21 cellular contexts compared by ENCODE assay signal in the genomic region with DNA sequence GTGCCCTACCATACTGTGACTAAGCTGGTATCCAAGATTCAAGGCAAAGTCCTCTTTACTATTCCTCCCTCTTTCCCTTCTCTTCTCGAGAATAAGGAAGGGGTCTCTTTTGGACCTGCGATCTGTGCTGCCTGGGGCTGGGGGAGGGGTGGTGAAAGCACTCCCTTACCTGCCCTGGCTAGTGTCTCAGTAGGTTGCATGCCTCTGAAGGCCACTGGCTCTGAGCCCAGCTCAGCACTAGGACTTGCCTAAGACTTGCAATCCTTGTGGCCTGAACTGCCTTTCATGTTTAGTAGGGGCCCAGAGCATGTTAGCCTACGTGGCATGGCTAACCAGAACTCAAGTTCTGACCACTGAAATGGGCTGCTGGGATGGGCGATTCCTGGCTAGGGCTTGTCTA. TPM values are rescaled to one million over a fixed set of nuclear protein-coding genes. Genes with fewer than 3 reads are reported as not detected.
DNase-seq lines count a peak whose midpoint lies in the region; ATAC-seq, FAIRE-seq and TF ChIP-seq lines count a peak whose summit lies in the region.
"Had no signal": no experiment of that assay in that cellular context is flagged by ENCODE, and none has a peak within 500 bp of the region (broad histone marks: within the 10 kb centered on the region; RNA-seq: fewer than 3 reads in every experiment).

No MANE protein-coding gene starts in this region.

- no peak overlapping the region for H3K14ac ChIP-seq in H1 (ENCODE audit: insufficient read length)

- TF ChIP-seq RAD21 in H1 (IDR thresholded peaks at IDR 0.05 in 1 of 2, conservative IDR thresholded peaks at IDR 0.05 in 1 of 2; ENCODE audit: low read depth in 2 of 2, low read length in 2 of 2) = no peak

- no peaks in the 10 kb centered on the region for H3K79me1 ChIP-seq in H1 (ENCODE audit: low read depth, low read length)
- no peaks in the 10 kb centered on the region for H3K79me1 ChIP-seq in mesendoderm (ENCODE audit: low read length)

- no peak overlapping the region for H2BK12ac ChIP-seq in H1 (ENCODE audit: low read depth, low read length)

- no peaks in the 10 kb centered on the region for H4K20me1 ChIP-seq in H1 (replicated peaks in 1 of 2; ENCODE audit: control insufficient read depth in 1 of 2, insufficient read depth in 2 of 2, low read length in 2 of 2)

- CTCF ChIA-PET in activated CD4-positive, alpha-beta T cell treated with anti-CD3 and anti-CD28 coated beads, Interleukin-2, amount 10 ng/mL, durations not matched to agents 7 days and 5 days (lab: Charles Lee) = interaction anchor here (1.1 kb wide), 1 partner anchor 13 kb away, joined by 4 read pairs; the partner anchor contains the start of gene REXO2
- CTCF ChIA-PET in WTC11 (lab: Charles Lee) (no interaction called here), H1 (lab: Charles Lee; ENCODE audit: partially characterized antibody) (interaction anchor here (1.1 to 1.2 kb wide), 3 partner anchors 9 to 165 kb away, joined by 3 to 6 read pairs (median 4); no protein-coding TSS in a partner anchor)

- H4K5ac ChIP-seq in H1 (ENCODE audit: insufficient read length, low read depth, low read length) (no peak overlapping the region), mesendoderm (ENCODE audit: low read length) (no peak overlapping the region)

- H2AFZ ChIP-seq in H1 (ENCODE audit: low read length) = 0 out of 2 replicates have a peak overlapping the region, but pooled peaks have one; percentile 78
- H2AFZ ChIP-seq: GM23248 had no signal

- ATAC-seq in WTC11 (peak; percentile 78), HG03378 (IDR thresholded peaks at IDR 0.05; ENCODE audit: unreplicated experiment) (no peak), upper lobe of right lung (no peak)
- ATAC-seq: CD8-positive, alpha-beta T cell had no signal

- H4K8ac ChIP-seq in H1 (ENCODE audit: extremely low read depth, insufficient read depth, low read length) (peak overlapping the region; percentile 41; the same call in 1 of the 2 replicates), mesendoderm (ENCODE audit: low read depth, low read length) (no peak overlapping the region)

- H3K4me3 ChIP-seq in H1 (ENCODE audit: extremely low read depth in 1 of 4, insufficient read depth in 2 of 4, low read depth in 3 of 4, low read length in 4 of 4) = no peak overlapping the region
- no peak overlapping the region for H3K4me3 ChIP-seq in mesendoderm (ENCODE audit: low read length)
- no peak overlapping the region for H3K4me3 ChIP-seq in upper lobe of right lung
- H3K4me3 ChIP-seq: GM23248, HAP-1 had no signal

- H3K27ac ChIP-seq in H1 (ENCODE audit: low read depth, low read length) = no peak overlapping the region
- no peak overlapping the region for H3K27ac ChIP-seq in mesendoderm (ENCODE audit: low read depth, low read length)
- H3K27ac ChIP-seq in upper lobe of right lung = no peak overlapping the region
- H3K27ac ChIP-seq: 22Rv1, GM23248, HL-60 had no signal

- H3K9me3 ChIP-seq in H1 (ENCODE audit: insufficient read depth in 2 of 2, low read depth in 1 of 2, low read length in 1 of 2) (no peaks in the 10 kb centered on the region), upper lobe of right lung (no peaks in the 10 kb centered on the region)
- H3K9me3 ChIP-seq: HAP-1 had no signal

- H3K79me2 ChIP-seq in H1 (ENCODE audit: control insufficient read depth in 1 of 2, insufficient read depth in 2 of 2, low read length in 2 of 2) (no peaks in the 10 kb centered on the region), mesendoderm (ENCODE audit: control insufficient read depth, insufficient read depth, low read length) (no peaks in the 10 kb centered on the region)

- no peak overlapping the region for H2BK20ac ChIP-seq in H1 (ENCODE audit: low read length)

- TF ChIP-seq CTCF in WTC11 (IDR thresholded peaks at IDR 0.05) = no peak
- no peak for TF ChIP-seq CTCF in H1 (IDR thresholded peaks at IDR 0.05; ENCODE audit: control extremely low read depth in 1 of 3, insufficient read depth in 1 of 3, low read depth in 1 of 3, low read length in 3 of 3)
- no peak for TF ChIP-seq CTCF in upper lobe of right lung (IDR thresholded peaks at IDR 0.05)

- H3K36me3 Mint-ChIP-seq in activated CD4-positive, alpha-beta T cell treated with anti-CD3 and anti-CD28 coated beads, Interleukin-2, amount 10 ng/mL, durations not matched to agents 24 days and 14 days (ENCODE audit: low read depth) = peaks cover 4% of the 10 kb centered on the region
- H3K36me3 Mint-ChIP-seq in activated CD4-positive, alpha-beta T cell treated with anti-CD3 and anti-CD28 coated beads, Interleukin-2, amount 10 ng/mL, durations not matched to agents 7 days and 5 days (ENCODE audit: low read depth) = peaks cover 4% of the 10 kb centered on the region
- peaks cover 5% of the 10 kb centered on the region for H3K36me3 Mint-ChIP-seq in WTC11

- H2BK5ac ChIP-seq in H1 (ENCODE audit: low read depth, low read length) (peak overlapping the region; percentile 58), mesendoderm (ENCODE audit: low read length) (no peak overlapping the region)

- no peak overlapping the region for H2BK15ac ChIP-seq in H1 (ENCODE audit: low read length)
- H2BK15ac ChIP-seq in mesendoderm (replicated peaks; ENCODE audit: low read depth) = no peak overlapping the region

- H2AK5ac ChIP-seq in H1 (ENCODE audit: low read depth, low read length) (no peak overlapping the region; the same call in 1 of the 2 replicates), mesendoderm (ENCODE audit: low read length) (no peak overlapping the region)

- peak overlapping the region; percentile 80 for H4K91ac ChIP-seq in H1 (replicated peaks; ENCODE audit: insufficient read length, low read length)

- H3K4me2 ChIP-seq in H1 (ENCODE audit: insufficient read depth in 1 of 2, low read depth in 2 of 2, low read length in 2 of 2) (no peak overlapping the region), mesendoderm (ENCODE audit: low read length) (no peak overlapping the region)

- no peak overlapping the region for H3K27ac Mint-ChIP-seq in activated CD4-positive, alpha-beta T cell treated with anti-CD3 and anti-CD28 coated beads, Interleukin-2, amount 10 ng/mL, durations not matched to agents 24 days and 14 days
- no peak overlapping the region for H3K27ac Mint-ChIP-seq in activated CD4-positive, alpha-beta T cell treated with anti-CD3 and anti-CD28 coated beads, Interleukin-2, amount 10 ng/mL, durations not matched to agents 7 days and 5 days
- no peak overlapping the region for H3K27ac Mint-ChIP-seq in WTC11
- H3K27ac Mint-ChIP-seq: CD8-positive, alpha-beta T cell had no signal

- no peak for FAIRE-seq in H1 (lab: Jason Lieb, UNC)
- FAIRE-seq: D721Med, GM12892 had no signal

- H3K4me3 Mint-ChIP-seq in activated CD4-positive, alpha-beta T cell treated with anti-CD3 and anti-CD28 coated beads, Interleukin-2, amount 10 ng/mL, durations not matched to agents 24 days and 14 days = no peak overlapping the region
- no peak overlapping the region for H3K4me3 Mint-ChIP-seq in activated CD4-positive, alpha-beta T cell treated with anti-CD3 and anti-CD28 coated beads, Interleukin-2, amount 10 ng/mL, durations not matched to agents 7 days and 5 days
- no peak overlapping the region for H3K4me3 Mint-ChIP-seq in WTC11
- H3K4me3 Mint-ChIP-seq: CD14-positive monocyte; CD8-positive, alpha-beta T cell had no signal

- H3K4me1 ChIP-seq in H1 (replicated peaks in 1 of 4; ENCODE audit: control insufficient read depth in 3 of 4, insufficient read depth in 4 of 4, low read length in 3 of 4) (peaks cover 0 to 2% (median 0%) of the 10 kb centered on the region in 4 experiments; a peak in 2 of 7 replicates), mesendoderm (ENCODE audit: control insufficient read depth, low read depth, low read length) (no peaks in the 10 kb centered on the region), upper lobe of right lung (no peaks in the 10 kb centered on the region)
- H3K4me1 ChIP-seq: HAP-1 had no signal

- H3K4ac ChIP-seq in H1 (replicated peaks; ENCODE audit: insufficient read length, low read depth, low read length) (no peak overlapping the region), mesendoderm (ENCODE audit: low read depth, low read length) (no peak overlapping the region)

- H3K27me3 ChIP-seq in H1 (replicated peaks in 1 of 4; ENCODE audit: control insufficient read depth in 3 of 4, extremely low read depth in 1 of 4, insufficient read depth in 3 of 4, low read length in 3 of 4) (no peaks in the 10 kb centered on the region), mesendoderm (ENCODE audit: insufficient read depth, low read length, poor library complexity) (no peaks in the 10 kb centered on the region), upper lobe of right lung (no peaks in the 10 kb centered on the region)

- intact Hi-C loops in activated CD4-positive, alpha-beta T cell treated with anti-CD3 and anti-CD28 coated beads, Interleukin-2, amount 10 ng/mL, durations not matched to agents 24 days and 14 days (cut with micrococcal nuclease) = no loop called here
- intact Hi-C loops in upper lobe of right lung (cut with DNase I) = no loop called here

- H3K18ac ChIP-seq in H1 (ENCODE audit: extremely low read depth, low read length) (peak overlapping the region; percentile 5; the same call in 1 of the 2 replicates), mesendoderm (ENCODE audit: low read length) (no peak overlapping the region)

- H3K23ac ChIP-seq in H1 (ENCODE audit: insufficient read length) (no peak overlapping the region), mesendoderm (ENCODE audit: low read length) (no peak overlapping the region)

- no peak overlapping the region for H2BK120ac ChIP-seq in H1 (replicated peaks; ENCODE audit: low read depth, low read length)
- no peak overlapping the region for H2BK120ac ChIP-seq in mesendoderm (ENCODE audit: low read depth, low read length)

- H3K56ac ChIP-seq in H1 (replicated peaks; ENCODE audit: insufficient read length, low read depth, low read length) = no peak overlapping the region
- H3K56ac ChIP-seq in mesendoderm (ENCODE audit: low read length) = peak overlapping the region; percentile 5

- POLR2A ChIA-PET in activated CD4-positive, alpha-beta T cell treated with anti-CD3 and anti-CD28 coated beads, Interleukin-2, amount 10 ng/mL, durations not matched to agents 7 days and 5 days (lab: Charles Lee) = no interaction called here
- POLR2A ChIA-PET in WTC11 (lab: Charles Lee) = no interaction called here
- POLR2A ChIA-PET in H1 (lab: Charles Lee; ENCODE audit: partially characterized antibody) = interaction anchor here (1.1 to 2.6 kb wide), 4 partner anchors 10 to 26 kb away, joined by 3 to 11 read pairs (median 4); partner anchors contain the start of genes C11orf71, RBM7 and REXO2

- no peaks in the 10 kb centered on the region for H3K23me2 ChIP-seq in H1 (ENCODE audit: low read depth, low read length)

- H3K9me3 Mint-ChIP-seq in activated CD4-positive, alpha-beta T cell treated with anti-CD3 and anti-CD28 coated beads, Interleukin-2, amount 10 ng/mL, durations not matched to agents 24 days and 14 days = peaks cover 11% of the 10 kb centered on the region
- peaks cover 3% of the 10 kb centered on the region for H3K9me3 Mint-ChIP-seq in activated CD4-positive, alpha-beta T cell treated with anti-CD3 and anti-CD28 coated beads, Interleukin-2, amount 10 ng/mL, durations not matched to agents 7 days and 5 days
- peaks cover 16% of the 10 kb centered on the region for H3K9me3 Mint-ChIP-seq in WTC11

- H3K27me3 Mint-ChIP-seq in activated CD4-positive, alpha-beta T cell treated with anti-CD3 and anti-CD28 coated beads, Interleukin-2, amount 10 ng/mL, durations not matched to agents 24 days and 14 days = peaks cover 2% of the 10 kb centered on the region
- peaks cover 1% of the 10 kb centered on the region for H3K27me3 Mint-ChIP-seq in activated CD4-positive, alpha-beta T cell treated with anti-CD3 and anti-CD28 coated beads, Interleukin-2, amount 10 ng/mL, durations not matched to agents 7 days and 5 days
- H3K27me3 Mint-ChIP-seq in WTC11 (ENCODE audit: low read depth) = no peaks in the 10 kb centered on the region

- H3K9ac ChIP-seq in H1 (replicated peaks in 1 of 4; ENCODE audit: extremely low read depth in 1 of 4, low read depth in 3 of 4, low read length in 3 of 4) (no peak overlapping the region), mesendoderm (ENCODE audit: low read length) (no peak overlapping the region)
- H3K9ac ChIP-seq: GM23248 had no signal

- TF ChIP-seq POLR2A in H1 (IDR thresholded peaks at IDR 0.05; ENCODE audit: control extremely low read depth in 1 of 2, low read depth in 2 of 2, low read length in 2 of 2) = no peak

- no peak for TF ChIP-seq EP300 in H1 (IDR thresholded peaks at IDR 0.05; ENCODE audit: borderline replicate concordance in 1 of 2, low read depth in 2 of 2, low read length in 2 of 2)

- DNase-seq in activated CD4-positive, alpha-beta T cell treated with anti-CD3 and anti-CD28 coated beads, Interleukin-2, amount 10 ng/mL, durations not matched to agents 24 days and 14 days = peak; percentile 45
- no peak for DNase-seq in activated CD4-positive, alpha-beta T cell treated with anti-CD3 and anti-CD28 coated beads, Interleukin-2, amount 10 ng/mL, durations not matched to agents 7 days and 5 days
- DNase-seq in WTC11 (ENCODE audit: low spot score) (no peak), H1 (ENCODE audit: low read depth in 1 of 2, low spot score in 2 of 2) (no peak), mesendoderm (peak; percentile 5), NCI-H2227 (lab: John Stamatoyannopoulos, UW; ENCODE audit: unreplicated experiment) (no peak), upper lobe of right lung (no peak)
- DNase-seq: CD8-positive, alpha-beta T cell; COR-L47; DMS153; DMS79 treated with DMSO at 0.1 percent for 48 hours; EL; GDM1; GM23248 had no signal

- 89% methylated on average over 4 of the region's 4 CpGs; no CpG with 5 or more reads in 1 of the 2 experiments for WGBS in H1 (ENCODE audit: extremely low coverage in 1 of 2, insufficient coverage in 1 of 2, insufficient read length in 1 of 2, insufficient replicate concordance in 2 of 2, low coverage in 1 of 2, low lambda C conversion rate in 2 of 2, missing lambda C conversion rate in 1 of 2), 2 experiments
- WGBS in mesendoderm (ENCODE audit: extremely low coverage, insufficient coverage, low lambda C conversion rate) = no CpG with 5 or more reads among the region's 4 CpGs

- H3K4me1 Mint-ChIP-seq in activated CD4-positive, alpha-beta T cell treated with anti-CD3 and anti-CD28 coated beads, Interleukin-2, amount 10 ng/mL, durations not matched to agents 24 days and 14 days = peaks cover 8% of the 10 kb centered on the region
- H3K4me1 Mint-ChIP-seq in activated CD4-positive, alpha-beta T cell treated with anti-CD3 and anti-CD28 coated beads, Interleukin-2, amount 10 ng/mL, durations not matched to agents 7 days and 5 days = peaks cover 7% of the 10 kb centered on the region
- peaks cover 20% of the 10 kb centered on the region for H3K4me1 Mint-ChIP-seq in WTC11
- H3K4me1 Mint-ChIP-seq: CD14-positive monocyte had no signal

- H3K36me3 ChIP-seq in H1 (ENCODE audit: control insufficient read depth in 2 of 4, insufficient read depth in 4 of 4, low read length in 3 of 4) = no peaks in the 10 kb centered on the region; a peak in 1 of 8 replicates
- no peaks in the 10 kb centered on the region for H3K36me3 ChIP-seq in mesendoderm (ENCODE audit: control insufficient read depth, insufficient read depth, low read length)
- H3K36me3 ChIP-seq in upper lobe of right lung = no peaks in the 10 kb centered on the region
- H3K36me3 ChIP-seq: HAP-1 had no signal

RNA-seq across cellular contexts. Expression of gene REXO2, which starts 13.0 kb away (rescaled TPM):
- total RNA-seq in activated CD4-positive, alpha-beta T cell treated with anti-CD3 and anti-CD28 coated beads, Interleukin-2, amount 10 ng/mL, durations not matched to agents 24 days and 14 days = 98.6 and 99.5 TPM in 2 replicates
- 10 to 100 TPM; 73.4 to 77.7 TPM for total RNA-seq in activated CD4-positive, alpha-beta T cell treated with anti-CD3 and anti-CD28 coated beads, Interleukin-2, amount 10 ng/mL, durations not matched to agents 7 days and 5 days
- total RNA-seq in WTC11 (2021) (90.2 to 99.1 TPM (median 98.8 TPM) in 3 replicates), upper lobe of right lung (78.4 TPM)
- 109 and 111 TPM in 2 replicates for total RNA-seq in H1 (2021; fragmentation: NEBNext Ultra II Directional; extraction: Animal tissue kit (Norgen Biotek cat#: 25700))
- 95.9 and 114 TPM in 2 replicates for polyA plus RNA-seq in H1 (2011; rRNA removed)
- polyA plus RNA-seq in H1 (2011; cell fraction: cytosol; rRNA removed) = 157 TPM
- polyA plus RNA-seq in H1 (2011; cell fraction: nucleus; rRNA removed) = 57.0 TPM
- 91.7 to 127 TPM (median 105 TPM) in 4 replicates for polyA plus RNA-seq in H1 (2012, experiment 1 of 2)
- 31.3 TPM for polyA plus RNA-seq in H1 (2012, experiment 2 of 2)
- 146 TPM for polyA plus RNA-seq in H1 (2013, experiment 1 of 2)
- polyA plus RNA-seq in H1 (2013, experiment 2 of 2) = 153 TPM
- 26.4 and 38.7 TPM in 2 replicates for polyA minus RNA-seq in H1 (2011; rRNA and poly(A)+ RNA removed)
- polyA minus RNA-seq in H1 (2011; cell fraction: cytosol; rRNA and poly(A)+ RNA removed) = 54.5 TPM
- polyA minus RNA-seq in H1 (2011; cell fraction: nucleus; rRNA and poly(A)+ RNA removed) = 37.9 TPM
- polyA plus RNA-seq in mesendoderm (2013, experiment 1 of 2) = 150 TPM
- polyA plus RNA-seq in mesendoderm (2013, experiment 2 of 2) = 154 TPM

RNA-seq across cellular contexts. Expression of gene RBM7, which starts 25.8 kb away (rescaled TPM):
- total RNA-seq in activated CD4-positive, alpha-beta T cell treated with anti-CD3 and anti-CD28 coated beads, Interleukin-2, amount 10 ng/mL, durations not matched to agents 24 days and 14 days = 40.1 and 42.5 TPM in 2 replicates
- total RNA-seq in activated CD4-positive, alpha-beta T cell treated with anti-CD3 and anti-CD28 coated beads, Interleukin-2, amount 10 ng/mL, durations not matched to agents 7 days and 5 days = 10 to 100 TPM; 34.2 to 49.7 TPM
- total RNA-seq in WTC11 (2021) (36.3 to 42.1 TPM (median 38.1 TPM) in 3 replicates), upper lobe of right lung (30.1 TPM)
- total RNA-seq in H1 (2021; fragmentation: NEBNext Ultra II Directional; extraction: Animal tissue kit (Norgen Biotek cat#: 25700)) = 45.7 and 48.3 TPM in 2 replicates
- 11.1 and 18.0 TPM in 2 replicates for polyA plus RNA-seq in H1 (2011; rRNA removed)
- polyA plus RNA-seq in H1 (2011; cell fraction: cytosol; rRNA removed) = 18.0 TPM
- polyA plus RNA-seq in H1 (2011; cell fraction: nucleus; rRNA removed) = 11.6 TPM
- 32.5 to 47.5 TPM (median 37.4 TPM) in 4 replicates for polyA plus RNA-seq in H1 (2012, experiment 1 of 2)
- polyA plus RNA-seq in H1 (2012, experiment 2 of 2) = 4.5 TPM
- 36.8 TPM for polyA plus RNA-seq in H1 (2013, experiment 1 of 2)
- polyA plus RNA-seq in H1 (2013, experiment 2 of 2) = 37.6 TPM
- polyA minus RNA-seq in H1 (2011; rRNA and poly(A)+ RNA removed) = 76.7 and 127 TPM in 2 replicates
- polyA minus RNA-seq in H1 (2011; cell fraction: cytosol; rRNA and poly(A)+ RNA removed) = 38.1 TPM
- 48.4 TPM for polyA minus RNA-seq in H1 (2011; cell fraction: nucleus; rRNA and poly(A)+ RNA removed)
- polyA plus RNA-seq in mesendoderm (2013, experiment 1 of 2) = 43.9 TPM
- 45.6 TPM for polyA plus RNA-seq in mesendoderm (2013, experiment 2 of 2)

RNA-seq across cellular contexts. Expression of gene C11orf71, which starts 26.0 kb away (rescaled TPM):
- total RNA-seq in activated CD4-positive, alpha-beta T cell treated with anti-CD3 and anti-CD28 coated beads, Interleukin-2, amount 10 ng/mL, durations not matched to agents 24 days and 14 days = 6.4 and 6.8 TPM in 2 replicates
- total RNA-seq in activated CD4-positive, alpha-beta T cell treated with anti-CD3 and anti-CD28 coated beads, Interleukin-2, amount 10 ng/mL, durations not matched to agents 7 days and 5 days = 1 to 10 TPM; 6.7 to 7.4 TPM
- total RNA-seq in WTC11 (2021) (5.9 to 7.4 TPM (median 7.3 TPM) in 3 replicates), upper lobe of right lung (8.1 TPM)
- total RNA-seq in H1 (2021; fragmentation: NEBNext Ultra II Directional; extraction: Animal tissue kit (Norgen Biotek cat#: 25700)) = 5.4 and 5.8 TPM in 2 replicates
- 8.7 and 13.4 TPM in 2 replicates for polyA plus RNA-seq in H1 (2011; rRNA removed)
- 9.3 TPM for polyA plus RNA-seq in H1 (2011; cell fraction: cytosol; rRNA removed)
- polyA plus RNA-seq in H1 (2011; cell fraction: nucleus; rRNA removed) = 9.2 TPM
- polyA plus RNA-seq in H1 (2012, experiment 1 of 2) = 3.5 to 4.8 TPM (median 3.7 TPM) in 4 replicates
- 2.1 TPM for polyA plus RNA-seq in H1 (2012, experiment 2 of 2)
- 6.7 TPM for polyA plus RNA-seq in H1 (2013, experiment 1 of 2)
- polyA plus RNA-seq in H1 (2013, experiment 2 of 2) = 5.9 TPM
- polyA minus RNA-seq in H1 (2011; rRNA and poly(A)+ RNA removed) = 5.9 and 6.0 TPM in 2 replicates
- 5.1 TPM for polyA minus RNA-seq in H1 (2011; cell fraction: cytosol; rRNA and poly(A)+ RNA removed)
- 11.4 TPM for polyA minus RNA-seq in H1 (2011; cell fraction: nucleus; rRNA and poly(A)+ RNA removed)
- 3.5 TPM for polyA plus RNA-seq in mesendoderm (2013, experiment 1 of 2)
- polyA plus RNA-seq in mesendoderm (2013, experiment 2 of 2) = 3.6 TPM

Comparison
In these comparisons a context has a peak if more than half of its experiments do, and no peak if none do; other contexts are left out.
1. DNase-seq: peak in activated CD4-positive, alpha-beta T cell treated with anti-CD3 and anti-CD28 coated beads, Interleukin-2, amount 10 ng/mL, durations not matched to agents 24 days and 14 days (single experiment) and mesendoderm (single experiment); none in activated CD4-positive, alpha-beta T cell treated with anti-CD3 and anti-CD28 coated beads, Interleukin-2, amount 10 ng/mL, durations not matched to agents 7 days and 5 days (single experiment), WTC11 (single experiment), H1 (0 of 2), NCI-H2227 (single experiment) and upper lobe of right lung (single experiment).